Comparison of ENCODE assay signal across 8 cellular contexts in genomic region chr9:97696823-97697601, GRCh38. TPM values are rescaled to one million over a fixed set of nuclear protein-coding genes. Genes with fewer than 3 reads are reported as not detected.
A peak's percentile ranks its signal among the peaks of the same experiment; 100 is the strongest.
DNase-seq lines count a peak whose midpoint lies in the region; ATAC-seq and TF ChIP-seq lines count a peak whose summit lies in the region.

Gene XPA, minus strand, starts transcription at chr9:97697340. Its CDS starts 48 bp downstream, at chr9:97697292.

- peaks cover 13% of the 10 kb centered on the region; the same call in 1 of the 2 replicates for H3K4me1 ChIP-seq in ES-I3 (ENCODE audit: insufficient read depth, low read length)

- no peaks in the 10 kb centered on the region for H3K9me3 Mint-ChIP-seq in stimulated activated naive CD8-positive, alpha-beta T cell treated with anti-CD3 and anti-CD28 coated beads, Interleukin-15, amount 100 ng/mL, for 72 hours

- H3K4me1 Mint-ChIP-seq in stimulated activated naive CD8-positive, alpha-beta T cell treated with anti-CD3 and anti-CD28 coated beads, Interleukin-15, amount 100 ng/mL, for 72 hours = peaks cover 70% of the 10 kb centered on the region

- TF ChIP-seq POLR2A in Raji (IDR thresholded peaks at IDR 0.05; ENCODE audit: insufficient read depth, low read depth, low read length) = peak; percentile 96

- peak within 1 kb of the TSS; percentile 91 for H3K4me3 ChIP-seq in H7 (ENCODE audit: insufficient read depth, low read depth, low read length)
- peak within 1 kb of the TSS; percentile 80 for H3K4me3 ChIP-seq in neural cell (ENCODE audit: low read length)

- H3K9me2 ChIP-seq in neural cell (ENCODE audit: insufficient read depth, low read length) = no peaks in the 10 kb centered on the region

- peak within 1 kb of the TSS; percentile 94 for H3K27ac Mint-ChIP-seq in stimulated activated naive CD8-positive, alpha-beta T cell treated with anti-CD3 and anti-CD28 coated beads, Interleukin-15, amount 100 ng/mL, for 72 hours

- peak; percentile 96 for ATAC-seq in stimulated activated naive CD8-positive, alpha-beta T cell treated with anti-CD3 and anti-CD28 coated beads, Interleukin-15, amount 100 ng/mL, for 72 hours

- peak within 1 kb of the TSS; percentile 85 for H2AFZ ChIP-seq in neural cell (ENCODE audit: low read depth, low read length)

- no peaks in the 10 kb centered on the region for H4K20me1 ChIP-seq in neural cell (ENCODE audit: insufficient read depth)

- no peaks in the 10 kb centered on the region for H3K36me3 ChIP-seq in ES-I3 (ENCODE audit: insufficient read depth, low read length)
- no peaks in the 10 kb centered on the region for H3K36me3 ChIP-seq in H7 (replicated peaks; ENCODE audit: control insufficient read depth, insufficient read depth, low read length)
- no peaks in the 10 kb centered on the region for H3K36me3 ChIP-seq in neural cell (ENCODE audit: insufficient read depth, low read length)

- no peak for TF ChIP-seq RAD21 in neural cell (conservative IDR thresholded peaks at IDR 0.05)

- peak; percentile 99 for DNase-seq in H7
- peak; percentile 96 for DNase-seq in M059J (ENCODE audit: low read depth)
- peak; percentile 99 for DNase-seq in activated effector memory CD4-positive, alpha-beta T cell treated with anti-CD3 and anti-CD28 coated beads, Interleukin-2, amount 50 U/mL, for 16 hours
- DNase-seq in fibroblast of the conjunctiva (ENCODE audit: low read depth) = peak; percentile 88
- DNase-seq in stimulated activated naive CD8-positive, alpha-beta T cell treated with anti-CD3 and anti-CD28 coated beads, Interleukin-15, amount 100 ng/mL, for 72 hours = peak; percentile 98

- TF ChIP-seq EP300 in neural cell (conservative IDR thresholded peaks at IDR 0.05; ENCODE audit: poor library complexity, severe bottlenecking) = no peak

- peaks cover 26% of the 10 kb centered on the region for H3K79me2 ChIP-seq in neural cell (replicated peaks; ENCODE audit: insufficient read depth, low read length)

- H3K9ac ChIP-seq in ES-I3 (ENCODE audit: low read depth, low read length) (peak within 1 kb of the TSS; percentile 95), neural cell (ENCODE audit: low read length) (peak within 1 kb of the TSS; percentile 87)

- H3K4me2 ChIP-seq in neural cell (ENCODE audit: low read length) = peak within 1 kb of the TSS; percentile 76

- peak within 1 kb of the TSS; percentile 88 for H3K27ac ChIP-seq in neural cell (ENCODE audit: low read length)

- H3K9me3 ChIP-seq in ES-I3 (ENCODE audit: control insufficient read depth, insufficient read depth, low read length) (no peaks in the 10 kb centered on the region), neural cell (ENCODE audit: low read length) (no peaks in the 10 kb centered on the region)

- H3K4me3 Mint-ChIP-seq in stimulated activated naive CD8-positive, alpha-beta T cell treated with anti-CD3 and anti-CD28 coated beads, Interleukin-15, amount 100 ng/mL, for 72 hours = peak within 1 kb of the TSS; percentile 86 to 92

- TF ChIP-seq CTCF in neural cell (IDR thresholded peaks at IDR 0.05; ENCODE audit: poor library complexity, severe bottlenecking) = no peak

- H3F3A ChIP-seq in neural cell (ENCODE audit: insufficient read depth, low read length, poor library complexity, severe bottlenecking) = no peaks in the 10 kb centered on the region

- peaks cover 6% of the 10 kb centered on the region for H3K27me3 Mint-ChIP-seq in stimulated activated naive CD8-positive, alpha-beta T cell treated with anti-CD3 and anti-CD28 coated beads, Interleukin-15, amount 100 ng/mL, for 72 hours

- H3K27me3 ChIP-seq in H7 (ENCODE audit: control insufficient read depth, insufficient read depth, low read length) (no peaks in the 10 kb centered on the region; the same call in 1 of the 2 replicates), neural cell (ENCODE audit: insufficient read depth, low read depth, low read length) (no peaks in the 10 kb centered on the region)

TF ChIP-seq in neural cell, 6 proteins besides CTCF, POLR2A, EP300 and RAD21:
- TF ChIP-seq POLR2AphosphoS5 (IDR thresholded peaks at IDR 0.05) (peak; percentile 95), EZH2 (IDR thresholded peaks at IDR 0.05; ENCODE audit: borderline replicate concordance, insufficient read depth, low read length, poor library complexity, severe bottlenecking) (no peak), SMC3 (conservative IDR thresholded peaks at IDR 0.05; ENCODE audit: poor library complexity) (no peak), MXI1 (conservative IDR thresholded peaks at IDR 0.05; ENCODE audit: poor library complexity, severe bottlenecking) (peak; percentile 76), TAF1 (IDR thresholded peaks at IDR 0.05; ENCODE audit: low read depth) (peak; percentile 75)
- TF ChIP-seq, protein P1, sequence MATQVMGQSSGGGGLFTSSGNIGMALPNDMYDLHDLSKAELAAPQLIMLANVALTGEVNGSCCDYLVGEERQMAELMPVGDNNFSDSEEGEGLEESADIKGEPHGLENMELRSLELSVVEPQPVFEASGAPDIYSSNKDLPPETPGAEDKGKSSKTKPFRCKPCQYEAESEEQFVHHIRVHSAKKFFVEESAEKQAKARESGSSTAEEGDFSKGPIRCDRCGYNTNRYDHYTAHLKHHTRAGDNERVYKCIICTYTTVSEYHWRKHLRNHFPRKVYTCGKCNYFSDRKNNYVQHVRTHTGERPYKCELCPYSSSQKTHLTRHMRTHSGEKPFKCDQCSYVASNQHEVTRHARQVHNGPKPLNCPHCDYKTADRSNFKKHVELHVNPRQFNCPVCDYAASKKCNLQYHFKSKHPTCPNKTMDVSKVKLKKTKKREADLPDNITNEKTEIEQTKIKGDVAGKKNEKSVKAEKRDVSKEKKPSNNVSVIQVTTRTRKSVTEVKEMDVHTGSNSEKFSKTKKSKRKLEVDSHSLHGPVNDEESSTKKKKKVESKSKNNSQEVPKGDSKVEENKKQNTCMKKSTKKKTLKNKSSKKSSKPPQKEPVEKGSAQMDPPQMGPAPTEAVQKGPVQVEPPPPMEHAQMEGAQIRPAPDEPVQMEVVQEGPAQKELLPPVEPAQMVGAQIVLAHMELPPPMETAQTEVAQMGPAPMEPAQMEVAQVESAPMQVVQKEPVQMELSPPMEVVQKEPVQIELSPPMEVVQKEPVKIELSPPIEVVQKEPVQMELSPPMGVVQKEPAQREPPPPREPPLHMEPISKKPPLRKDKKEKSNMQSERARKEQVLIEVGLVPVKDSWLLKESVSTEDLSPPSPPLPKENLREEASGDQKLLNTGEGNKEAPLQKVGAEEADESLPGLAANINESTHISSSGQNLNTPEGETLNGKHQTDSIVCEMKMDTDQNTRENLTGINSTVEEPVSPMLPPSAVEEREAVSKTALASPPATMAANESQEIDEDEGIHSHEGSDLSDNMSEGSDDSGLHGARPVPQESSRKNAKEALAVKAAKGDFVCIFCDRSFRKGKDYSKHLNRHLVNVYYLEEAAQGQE (IDR thresholded peaks at IDR 0.05; ENCODE audit: borderline replicate concordance) = peak; percentile 82

RNA-seq across cellular contexts. Expression of gene XPA, which starts in this region (rescaled TPM):
- total RNA-seq in H7 (2014; rRNA removed; shearing (Covaris generic)) = 1.5 and 3.5 TPM in 2 replicates
- total RNA-seq in M059J (2014; rRNA removed; shearing (Covaris generic)) = 9.5 and 13.9 TPM in 2 replicates
- polyA plus RNA-seq in neural cell = 32.3 and 34.5 TPM in 2 replicates
- 33.6 and 39.6 TPM in 2 replicates for polyA minus RNA-seq in neural cell

Comparison
In these comparisons a context has a peak if more than half of its experiments do, and no peak if none do; other contexts are left out.
1. Peak in every context shown above with its lines: DNase-seq, ATAC-seq, H3K4me3 ChIP-seq and H3K27ac ChIP-seq.